28 cellular contexts compared by ENCODE assay signal in the genomic region with DNA sequence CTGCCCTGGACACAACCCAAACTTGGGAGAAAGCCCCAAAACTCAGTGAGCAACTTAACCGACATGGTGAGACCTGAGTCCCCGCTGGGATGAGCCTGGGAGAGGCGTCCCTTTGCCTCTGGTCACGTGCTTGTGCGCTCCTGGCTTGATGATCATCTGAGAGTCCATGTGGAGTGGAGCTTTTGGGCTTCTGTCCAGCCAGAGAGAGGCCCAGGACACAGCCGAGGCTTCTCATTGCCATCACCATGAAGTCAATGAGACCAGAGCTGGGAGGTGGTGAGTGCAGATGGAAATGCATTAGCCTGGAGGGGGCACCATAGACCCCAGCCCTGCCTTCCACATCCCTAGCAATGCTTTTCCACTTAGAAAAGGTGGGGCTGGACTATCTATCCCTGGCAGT.
"Had no signal": no experiment of that assay in that cellular context is flagged by ENCODE, and none has a peak within 500 bp of the region (broad histone marks: within the 10 kb centered on the region; RNA-seq: fewer than 3 reads in every experiment).

No MANE protein-coding gene starts in this region.

- H3K36me3 Mint-ChIP-seq: activated CD8-positive, alpha-beta memory T cell treated with anti-CD3 and anti-CD28 coated beads, Interleukin-2, amount 10 ng/mL, durations not matched to agents 7 days and 5 days; activated naive CD4-positive, alpha-beta T cell treated with anti-CD3 and anti-CD28 coated beads, Interleukin-2, amount 50 U/mL, for 72 hours had no signal

- H3K9me3 Mint-ChIP-seq: activated B cell treated with CpG ODN at 0.5 μM for 24 hours; activated CD4-positive, alpha-beta T cell treated with anti-CD3 and anti-CD28 coated beads, Interleukin-2, amount 10 ng/mL, durations not matched to agents 24 days and 14 days; activated naive CD4-positive, alpha-beta T cell treated with anti-CD3 and anti-CD28 coated beads, Interleukin-2, amount 50 U/mL, for 72 hours; activated naive CD8-positive, alpha-beta T cell treated with anti-CD3 and anti-CD28 coated beads, Interleukin-2, amount 50 U/mL, for 24 hours; activated T-cell treated with anti-CD3 and anti-CD28 coated beads, Interleukin-2, amount 50 U/mL, for 24 hours; activated T-helper 1 cell treated with anti-CD3 and anti-CD28 coated beads, Interleukin-12 subunit alpha, Interleukin-12 subunit beta, Interleukin-2, Interleukin-4 antibody, amounts not matched to agents 30 ng/mL and 10 ng/mL and 1 ng/mL, durations not matched to agents 14 hours and 24 hours and 36 hours had no signal

- H3K4me1 Mint-ChIP-seq: activated B cell treated with CpG ODN at 0.5 μM for 24 hours; activated CD4-positive, alpha-beta T cell treated with anti-CD3 and anti-CD28 coated beads, Interleukin-2, amount 10 ng/mL, durations not matched to agents 24 days and 14 days; activated naive CD8-positive, alpha-beta T cell treated with anti-CD3 and anti-CD28 coated beads, Interleukin-2, amount 50 U/mL, for 24 hours; T-helper 17 cell had no signal

- H3K4me1 ChIP-seq: body of pancreas had no signal

- H3K9me3 ChIP-seq: ascending aorta, body of pancreas had no signal

- DNase-seq: activated B cell treated with CpG ODN at 0.5 μM for 24 hours; activated CD4-positive, alpha-beta T cell treated with anti-CD3 and anti-CD28 coated beads for 1 hour; activated CD4-positive, alpha-beta T cell treated with anti-CD3 and anti-CD28 coated beads, Interleukin-2, amount 10 ng/mL, durations not matched to agents 24 days and 14 days; activated CD4-positive, alpha-beta T cell treated with anti-CD3 and anti-CD28 coated beads, Interleukin-2, amount 50 U/mL, for 48 hours; activated CD8-positive, alpha-beta memory T cell treated with anti-CD3 and anti-CD28 coated beads, Interleukin-2, amount 10 ng/mL, durations not matched to agents 7 days and 5 days; activated effector memory CD4-positive, alpha-beta T cell treated with anti-CD3 and anti-CD28 coated beads, Interleukin-2, amount 50 U/mL, for 16 hours; activated naive CD4-positive, alpha-beta T cell treated with Interleukin-2 at 50 U/mL for 16 hours; activated naive CD8-positive, alpha-beta T cell treated with anti-CD3 and anti-CD28 coated beads, Interleukin-2, amount 50 U/mL, for 24 hours; activated T-cell treated with anti-CD3 and anti-CD28 coated beads, Interleukin-2, amount 50 U/mL, for 24 hours; amniotic stem cell; body of pancreas; central memory CD4-positive, alpha-beta T cell; Kasumi-1; KBM-7; NCI-H1048; NCI-H1694; NCI-H2029; NCI-H2107; NCI-H2171 treated with DMSO at 0.1 percent for 48 hours; NCI-H226; NCI-H526 treated with DMSO at 0.1 percent for 48 hours; PC-9; SIG-M5; T-helper 17 cell; T-helper 9 cell had no signal

- H3K36me3 ChIP-seq: ascending aorta had no signal

- H3K27ac ChIP-seq: ascending aorta, body of pancreas, PC-9 had no signal

- H3K27me3 ChIP-seq: ascending aorta, body of pancreas had no signal

- H3K27ac Mint-ChIP-seq: activated B cell treated with CpG ODN at 0.5 μM for 24 hours; activated CD4-positive, alpha-beta T cell treated with anti-CD3 and anti-CD28 coated beads, Interleukin-2, amount 10 ng/mL, durations not matched to agents 24 days and 14 days; activated CD8-positive, alpha-beta memory T cell treated with anti-CD3 and anti-CD28 coated beads, Interleukin-2, amount 10 ng/mL, durations not matched to agents 7 days and 5 days; activated naive CD4-positive, alpha-beta T cell treated with anti-CD3 and anti-CD28 coated beads, Interleukin-2, amount 50 U/mL, for 72 hours; activated naive CD8-positive, alpha-beta T cell treated with anti-CD3 and anti-CD28 coated beads, Interleukin-2, amount 50 U/mL, for 24 hours; activated T-cell treated with anti-CD3 and anti-CD28 coated beads, Interleukin-2, amount 50 U/mL, for 24 hours; activated T-helper 1 cell treated with anti-CD3 and anti-CD28 coated beads, Interleukin-12 subunit alpha, Interleukin-12 subunit beta, Interleukin-2, Interleukin-4 antibody, amounts not matched to agents 30 ng/mL and 10 ng/mL and 1 ng/mL, durations not matched to agents 14 hours and 24 hours and 36 hours; T-helper 17 cell had no signal

- H2AFZ ChIP-seq: PC-9 had no signal

- H3K27me3 Mint-ChIP-seq: activated B cell treated with CpG ODN at 0.5 μM for 24 hours; activated CD4-positive, alpha-beta T cell treated with anti-CD3 and anti-CD28 coated beads, Interleukin-2, amount 10 ng/mL, durations not matched to agents 24 days and 14 days; activated CD8-positive, alpha-beta memory T cell treated with anti-CD3 and anti-CD28 coated beads, Interleukin-2, amount 10 ng/mL, durations not matched to agents 7 days and 5 days; activated T-cell treated with anti-CD3 and anti-CD28 coated beads, Interleukin-2, amount 50 U/mL, for 24 hours; T-helper 17 cell had no signal

- H3K4me3 Mint-ChIP-seq: activated B cell treated with CpG ODN at 0.5 μM for 24 hours; activated CD4-positive, alpha-beta T cell treated with anti-CD3 and anti-CD28 coated beads, Interleukin-2, amount 10 ng/mL, durations not matched to agents 24 days and 14 days; activated CD8-positive, alpha-beta memory T cell treated with anti-CD3 and anti-CD28 coated beads, Interleukin-2, amount 10 ng/mL, durations not matched to agents 7 days and 5 days; activated naive CD8-positive, alpha-beta T cell treated with anti-CD3 and anti-CD28 coated beads, Interleukin-2, amount 50 U/mL, for 24 hours; activated T-cell treated with anti-CD3 and anti-CD28 coated beads, Interleukin-2, amount 50 U/mL, for 24 hours; activated T-helper 1 cell treated with anti-CD3 and anti-CD28 coated beads, Interleukin-12 subunit alpha, Interleukin-12 subunit beta, Interleukin-2, Interleukin-4 antibody, amounts not matched to agents 30 ng/mL and 10 ng/mL and 1 ng/mL, durations not matched to agents 14 hours and 24 hours and 36 hours; T-helper 17 cell had no signal

- H3K4me2 ChIP-seq: PC-9 had no signal

- H3K4me3 ChIP-seq: ascending aorta, body of pancreas, PC-9 had no signal
